Comparison of ENCODE assay signal across 10 cellular contexts in the genomic region with DNA sequence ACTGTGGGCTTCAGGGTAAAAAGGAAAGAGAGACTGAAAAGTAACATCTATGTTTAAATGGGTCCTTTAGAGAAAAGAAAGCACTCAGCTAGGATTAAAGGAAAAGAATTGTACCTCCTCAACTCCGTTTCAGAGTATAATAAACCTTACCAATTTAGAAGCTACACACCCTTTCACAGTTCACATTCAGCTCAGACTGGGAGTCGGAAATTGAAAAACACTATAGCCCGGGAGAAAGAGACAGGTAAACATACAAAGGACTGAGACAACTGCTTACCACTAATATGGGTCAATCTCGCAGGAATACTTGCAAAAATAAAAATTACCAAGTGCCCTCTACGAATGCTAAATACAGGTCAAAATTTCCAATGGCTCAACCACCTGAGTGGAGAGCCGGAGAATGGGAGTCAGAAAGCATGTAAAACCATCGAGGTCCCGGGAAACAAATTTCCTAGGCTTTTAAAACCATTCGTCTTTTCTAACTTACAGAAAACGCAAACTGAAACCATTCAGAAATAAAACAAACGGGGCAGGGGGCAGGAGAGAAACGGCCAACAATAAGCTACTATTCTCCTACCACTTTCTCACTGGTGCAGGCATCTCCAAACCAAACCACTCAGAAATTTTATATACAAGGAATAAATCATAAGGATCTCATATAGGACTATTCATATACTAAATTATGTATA.
DNase-seq lines count a peak whose midpoint lies in the region.
"Had no signal": no experiment of that assay in that cellular context is flagged by ENCODE, and none has a peak within 500 bp of the region (broad histone marks: within the 10 kb centered on the region; RNA-seq: fewer than 3 reads in every experiment).

No MANE protein-coding gene starts in this region.

- H3K9ac ChIP-seq in HUES64 (ENCODE audit: low read depth, low read length) (peak overlapping the region; percentile 32), iPS-20b (ENCODE audit: low read depth, low read length) (peak overlapping the region; percentile 31; the same call in 1 of the 2 replicates), stomach smooth muscle (ENCODE audit: low read length in 2 of 2) (peak overlapping the region in 1 of 2 donors; percentile 57)

- H3K9me3 ChIP-seq in HUES64 (ENCODE audit: insufficient read depth, low read depth, low read length) (no peaks in the 10 kb centered on the region), SJSA1 (replicated peaks) (no peaks in the 10 kb centered on the region), iPS-20b (ENCODE audit: insufficient read depth, low read depth, low read length) (no peaks in the 10 kb centered on the region), stomach smooth muscle (ENCODE audit: control insufficient read depth in 2 of 2, low read length in 2 of 2) (no peaks in the 10 kb centered on the region)
- H3K9me3 ChIP-seq: vagina had no signal

- H3K27ac ChIP-seq in HUES64 (ENCODE audit: low read depth, low read length) (no peak overlapping the region), SJSA1 (peak overlapping the region; percentile 26), iPS-20b (ENCODE audit: low read length) (no peak overlapping the region), stomach smooth muscle (ENCODE audit: low read length) (no peak overlapping the region)
- H3K27ac ChIP-seq: vagina had no signal

- H3K36me3 ChIP-seq in HUES64 (ENCODE audit: insufficient read depth, low read length) (no peaks in the 10 kb centered on the region), SJSA1 (no peaks in the 10 kb centered on the region), iPS-20b (ENCODE audit: insufficient read depth, low read depth, low read length) (no peaks in the 10 kb centered on the region), stomach smooth muscle (ENCODE audit: control insufficient read depth in 2 of 2, insufficient read depth in 2 of 2, low read length in 2 of 2) (no peaks in the 10 kb centered on the region)
- H3K36me3 ChIP-seq: vagina had no signal

- WGBS in HUES64 = 83% methylated on average over 12 of the region's 12 CpGs

- DNase-seq in SJSA1 (ENCODE audit: low read depth in 1 of 2, low spot score in 2 of 2) (peak in 1 of 2 experiments; percentile 34), NCI-H510A (lab: John Stamatoyannopoulos, UW) (no peak), occipital lobe (lab: John Stamatoyannopoulos, UW) (no peak)
- DNase-seq in activated CD4-positive, alpha-beta T cell treated with anti-CD3 and anti-CD28 coated beads for 48 hours = no peak
- DNase-seq: activated B cell treated with CpG ODN at 0.5 μM for 24 hours, retina had no signal

- H3K4me1 ChIP-seq in HUES64 (ENCODE audit: insufficient read depth, low read length) (peaks cover 77% of the 10 kb centered on the region), SJSA1 (replicated peaks) (peaks cover 35% of the 10 kb centered on the region), iPS-20b (ENCODE audit: insufficient read depth, low read length) (peaks cover 24% of the 10 kb centered on the region), stomach smooth muscle (ENCODE audit: control insufficient read depth, insufficient read depth, low read length) (no peaks in the 10 kb centered on the region)

- H3K27me3 ChIP-seq in HUES64 (ENCODE audit: insufficient read depth, low read length) (no peaks in the 10 kb centered on the region), SJSA1 (replicated peaks) (no peaks in the 10 kb centered on the region), iPS-20b (ENCODE audit: insufficient read depth, low read length) (no peaks in the 10 kb centered on the region), stomach smooth muscle (ENCODE audit: control insufficient read depth in 1 of 2, insufficient read depth in 2 of 2, low read length in 2 of 2) (no peaks in the 10 kb centered on the region)
- H3K27me3 ChIP-seq: vagina had no signal

- no peak overlapping the region for H3K4me3 ChIP-seq in HUES64 (ENCODE audit: low read length)
- peak overlapping the region; percentile 32 for H3K4me3 ChIP-seq in SJSA1
- no peak overlapping the region for H3K4me3 ChIP-seq in iPS-20b (ENCODE audit: low read length)
- peak overlapping the region; percentile 47 to 54 for H3K4me3 ChIP-seq in stomach smooth muscle (ENCODE audit: low read length in 2 of 2)
- H3K4me3 ChIP-seq: vagina had no signal

Comparison
In these comparisons a context has a peak if more than half of its experiments do, and no peak if none do; other contexts are left out.
1. H3K4me3 ChIP-seq: peak in SJSA1 (single experiment) and stomach smooth muscle (2 of 2); none in HUES64 (single experiment) and iPS-20b (single experiment).